ENCODE assay signal across 10 cellular contexts in genomic region chr6:133888931-133889556, GRCh38. TPM values are rescaled to one million over a fixed set of nuclear protein-coding genes. Genes with fewer than 3 reads are reported as not detected.
DNase-seq lines count a peak whose midpoint lies in the region; ATAC-seq and TF ChIP-seq lines count a peak whose summit lies in the region.
"Had no signal": no experiment of that assay in that cellular context is flagged by ENCODE, and none has a peak within 500 bp of the region (broad histone marks: within the 10 kb centered on the region; RNA-seq: fewer than 3 reads in every experiment).

TSS of gene TCF21 (plus strand) at chr6:133889113. CDS start at chr6:133889398, 285 bp downstream.

- H3K4me2 ChIP-seq in smooth muscle cell = peak within 1 kb of the TSS; percentile 94

- H3K36me3 ChIP-seq in smooth muscle cell (ENCODE audit: low read depth) = no peaks in the 10 kb centered on the region

- no peaks in the 10 kb centered on the region for H3K79me2 ChIP-seq in smooth muscle cell (ENCODE audit: low read depth)

- no peak for ATAC-seq in GM21526 (IDR thresholded peaks at IDR 0.05; ENCODE audit: low FRiP score, unreplicated experiment)

- WGBS in smooth muscle cell (ENCODE audit: low lambda C conversion rate) = 4% methylated on average over 20 of the region's 22 CpGs

- peaks cover 13% of the 10 kb centered on the region for H3F3A ChIP-seq in smooth muscle cell (ENCODE audit: low read depth)

- peak within 1 kb of the TSS; percentile 58 for H3K27ac ChIP-seq in smooth muscle cell (ENCODE audit: low read depth)
- H3K27ac ChIP-seq: HL-60 had no signal

- peaks cover 42% of the 10 kb centered on the region for H3K27me3 ChIP-seq in smooth muscle cell (ENCODE audit: low read depth)

- H3K4me3 ChIP-seq in cardiac fibroblast (replicated peaks in 1 of 2; ENCODE audit: low read depth in 2 of 2, low read length in 2 of 2) = peak within 1 kb of the TSS; percentile 75 to 77
- peak within 1 kb of the TSS; percentile 52 for H3K4me3 ChIP-seq in smooth muscle cell

- H3K9me3 ChIP-seq in smooth muscle cell (replicated peaks; ENCODE audit: low read depth) = no peaks in the 10 kb centered on the region

- H3K9ac ChIP-seq in smooth muscle cell (ENCODE audit: low read depth) = peak within 1 kb of the TSS; percentile 45

- H4K20me1 ChIP-seq in smooth muscle cell (ENCODE audit: low read depth) = peaks cover 7% of the 10 kb centered on the region

- H3K4me1 ChIP-seq in smooth muscle cell (ENCODE audit: low read depth) = peaks cover 13% of the 10 kb centered on the region

- peak; percentile 20 for DNase-seq in HK-2 (ENCODE audit: unreplicated experiment)
- DNase-seq in cardiac fibroblast (ENCODE audit: low read depth in 2 of 2) = peak; percentile 80 to 82
- peak; percentile 33 for DNase-seq in kidney tubule cell (ENCODE audit: low spot score)
- no peak for DNase-seq in smooth muscle cell (lab: John Stamatoyannopoulos, UW; ENCODE audit: unreplicated experiment)
- DNase-seq in SW480 (ENCODE audit: low spot score) = no peak
- DNase-seq in AG08395 (ENCODE audit: low spot score) = no peak
- DNase-seq in NCI-H774 (lab: John Stamatoyannopoulos, UW) = no peak

- TF ChIP-seq CTCF in cardiac fibroblast (IDR thresholded peaks at IDR 0.05; ENCODE audit: low read depth, low read length) = no peak
- TF ChIP-seq CTCF in smooth muscle cell (IDR thresholded peaks at IDR 0.05; ENCODE audit: borderline replicate concordance, insufficient read depth, poor library complexity, severe bottlenecking) = no peak

- peak within 1 kb of the TSS; percentile 78 for H2AFZ ChIP-seq in smooth muscle cell (ENCODE audit: low read depth)

RNA-seq across cellular contexts. Expression of gene TCF21, which starts in this region (rescaled TPM):
- total RNA-seq in smooth muscle cell = 1.2 and 1.3 TPM in 2 replicates
- polyA plus RNA-seq in smooth muscle cell = 2.4 and 3.3 TPM in 2 replicates
- total RNA-seq: OCI-LY7 had no signal

Comparison
In these comparisons a context has a peak if more than half of its experiments do, and no peak if none do; other contexts are left out.
1. DNase-seq: peak in HK-2 (single experiment), cardiac fibroblast (2 of 2) and kidney tubule cell (single experiment); none in smooth muscle cell (single experiment), SW480 (single experiment), AG08395 (single experiment) and NCI-H774 (single experiment).